Comparison of ENCODE assay signal across 8 cellular contexts in genomic region chr3:53846851-53847155, GRCh38. TPM values are rescaled to one million over a fixed set of nuclear protein-coding genes. Genes with fewer than 3 reads are reported as not detected.
DNase-seq lines count a peak whose midpoint lies in the region; ATAC-seq and TF ChIP-seq lines count a peak whose summit lies in the region.
"Had no signal": no experiment of that assay in that cellular context is flagged by ENCODE, and none has a peak within 500 bp of the region (broad histone marks: within the 10 kb centered on the region; RNA-seq: fewer than 3 reads in every experiment).

No MANE protein-coding gene starts in this region.

- H3K27me3 ChIP-seq in HAP-1 (ENCODE audit: low read depth) = no peaks in the 10 kb centered on the region

- peaks cover 4% of the 10 kb centered on the region; the same call in 1 of the 2 replicates for H3K36me3 ChIP-seq in HAP-1 (replicated peaks)

- H3K27ac ChIP-seq in skin epidermis = no peak overlapping the region

- TF ChIP-seq CTCF in activated B cell treated with CpG ODN at 0.5 μM for 24 hours (IDR thresholded peaks at IDR 0.05) = no peak

- H3K4me3 Mint-ChIP-seq in activated B cell treated with CpG ODN at 0.5 μM for 24 hours = peak overlapping the region; percentile 76

- H3K9me3 Mint-ChIP-seq in activated B cell treated with CpG ODN at 0.5 μM for 24 hours = no peaks in the 10 kb centered on the region

- no peaks in the 10 kb centered on the region for H3K36me3 Mint-ChIP-seq in activated B cell treated with CpG ODN at 0.5 μM for 24 hours (ENCODE audit: low read depth)

- in situ Hi-C loops in HAP-1 (cut with MboI; ENCODE audit: low sequenced_read_pairs) = no loop called here

- no peak overlapping the region for H3K27ac Mint-ChIP-seq in activated B cell treated with CpG ODN at 0.5 μM for 24 hours

- CTCF ChIA-PET in activated B cell treated with CpG ODN at 0.5 μM for 24 hours (lab: Charles Lee) = no interaction called here

- intact Hi-C loops in activated B cell treated with CpG ODN at 0.5 μM for 24 hours (cut with micrococcal nuclease) = no loop called here

- peaks cover 36% of the 10 kb centered on the region for H3K4me1 ChIP-seq in HAP-1

- H3K27me3 Mint-ChIP-seq in activated B cell treated with CpG ODN at 0.5 μM for 24 hours = peaks cover 31% of the 10 kb centered on the region

- H3K9me3 ChIP-seq in HAP-1 (no peaks in the 10 kb centered on the region), iPS-18c (ENCODE audit: control insufficient read depth, insufficient read depth, low read length) (no peaks in the 10 kb centered on the region)

- DNase-seq in HAP-1 (ENCODE audit: low spot score in 2 of 2) (no peak), activated B cell treated with CpG ODN at 0.5 μM for 24 hours (no peak), GDM1 (lab: John Stamatoyannopoulos, UW) (no peak), NCI-H226 (no peak), SIG-M5 (lab: John Stamatoyannopoulos, UW) (no peak)
- DNase-seq: NK-92 treated with Interleukin-12 subunit alpha and Interleukin-12 subunit beta, amount 100 ng/mL, for 24 hours had no signal

- POLR2A ChIA-PET in activated B cell treated with CpG ODN at 0.5 μM for 24 hours (lab: Charles Lee) = interaction anchor here (0.6 kb wide), 1 partner anchor 191 kb away, joined by 4 read pairs; no protein-coding TSS in a partner anchor

- H3K4me1 Mint-ChIP-seq in activated B cell treated with CpG ODN at 0.5 μM for 24 hours = peaks cover 34% of the 10 kb centered on the region

- peak overlapping the region; percentile 51 for H3K4me3 ChIP-seq in HAP-1
- peak overlapping the region; percentile 66 for H3K4me3 ChIP-seq in iPS-18c (ENCODE audit: insufficient read depth, low read depth, low read length)
- peak overlapping the region in 4 of 7 experiments; percentile 39 to 79 (median 52) for H3K4me3 ChIP-seq in skin epidermis

- no peak for ATAC-seq in activated B cell treated with CpG ODN at 0.5 μM for 24 hours (ENCODE audit: low read depth)

RNA-seq across cellular contexts. Expression of gene IL17RB, which starts 0.4 kb away (rescaled TPM):
- 3.0 and 3.8 TPM in 2 replicates for total RNA-seq in activated B cell treated with CpG ODN at 0.5 μM for 24 hours

RNA-seq across cellular contexts. Expression of gene CHDH, which starts 0.6 kb away (rescaled TPM):
- 3.4 and 6.0 TPM in 2 replicates for total RNA-seq in activated B cell treated with CpG ODN at 0.5 μM for 24 hours

RNA-seq across cellular contexts. Expression of gene ACTR8, which starts 35.1 kb away (rescaled TPM):
- total RNA-seq in activated B cell treated with CpG ODN at 0.5 μM for 24 hours = 42.0 and 42.7 TPM in 2 replicates

RNA-seq across cellular contexts. Expression of gene SELENOK, which starts 44.9 kb away (rescaled TPM):
- 29.8 and 43.3 TPM in 2 replicates for total RNA-seq in activated B cell treated with CpG ODN at 0.5 μM for 24 hours
